ENCODE assay signal across 8 cellular contexts in genomic region chr15:24955549-24955929, GRCh38. TPM values are rescaled to one million over a fixed set of nuclear protein-coding genes. Genes with fewer than 3 reads are reported as not detected.
DNase-seq lines count a peak whose midpoint lies in the region; ATAC-seq and TF ChIP-seq lines count a peak whose summit lies in the region.

No MANE protein-coding gene starts in this region.

- H3K4me1 Mint-ChIP-seq in CD8-positive, alpha-beta T cell (ENCODE audit: low read depth) = peaks cover 25% of the 10 kb centered on the region
- H3K4me1 Mint-ChIP-seq in stimulated activated naive CD8-positive, alpha-beta T cell treated with anti-CD3 and anti-CD28 coated beads, Interleukin-15, amount 100 ng/mL, for 72 hours = peaks cover 1% of the 10 kb centered on the region

- peak overlapping the region; percentile 94 for H3K4me3 Mint-ChIP-seq in CD8-positive, alpha-beta T cell
- peak overlapping the region; percentile 87 to 90 for H3K4me3 Mint-ChIP-seq in stimulated activated naive CD8-positive, alpha-beta T cell treated with anti-CD3 and anti-CD28 coated beads, Interleukin-15, amount 100 ng/mL, for 72 hours

- H3K4me1 ChIP-seq in CD8-positive, alpha-beta T cell (ENCODE audit: insufficient read depth, low read length) = peaks cover 14% of the 10 kb centered on the region
- no peaks in the 10 kb centered on the region for H3K4me1 ChIP-seq in left lung

- TF ChIP-seq CTCF in CD8-positive, alpha-beta T cell (IDR thresholded peaks at IDR 0.05) = no peak
- no peak for TF ChIP-seq CTCF in brain microvascular endothelial cell (IDR thresholded peaks at IDR 0.05; ENCODE audit: low read depth, low read length, missing control alignments)
- no peak for TF ChIP-seq CTCF in left lung (IDR thresholded peaks at IDR 0.05)

- DNase-seq in CD8-positive, alpha-beta T cell = peak in 6 of 7 experiments; percentile 0 to 65 (median 18)
- peak; percentile 1 for DNase-seq in T follicular helper cell (ENCODE audit: low read depth)
- DNase-seq in brain microvascular endothelial cell = no peak
- DNase-seq in left lung = peak; percentile 32 to 77
- peak in 1 of 2 donors; percentile 22 for DNase-seq in stimulated activated naive CD8-positive, alpha-beta T cell treated with anti-CD3 and anti-CD28 coated beads, Interleukin-15, amount 100 ng/mL, for 72 hours
- DNase-seq in effector CD4-positive, alpha-beta T cell = no peak

- CTCF ChIA-PET in CD8-positive, alpha-beta T cell (lab: Charles Lee) = no interaction called here

- H3K27me3 Mint-ChIP-seq in CD8-positive, alpha-beta T cell (ENCODE audit: low read depth) = no peaks in the 10 kb centered on the region
- H3K27me3 Mint-ChIP-seq in stimulated activated naive CD8-positive, alpha-beta T cell treated with anti-CD3 and anti-CD28 coated beads, Interleukin-15, amount 100 ng/mL, for 72 hours = no peaks in the 10 kb centered on the region

- peaks cover 5% of the 10 kb centered on the region for H3K9me3 ChIP-seq in CD8-positive, alpha-beta T cell (ENCODE audit: low read length)
- peaks cover 0 to 16% of the 10 kb centered on the region in 2 donors for H3K9me3 ChIP-seq in left lung

- H3K9me3 Mint-ChIP-seq in CD8-positive, alpha-beta T cell = peaks cover 5% of the 10 kb centered on the region
- H3K9me3 Mint-ChIP-seq in stimulated activated naive CD8-positive, alpha-beta T cell treated with anti-CD3 and anti-CD28 coated beads, Interleukin-15, amount 100 ng/mL, for 72 hours = no peaks in the 10 kb centered on the region

- H3K27ac ChIP-seq in CD8-positive, alpha-beta T cell (ENCODE audit: low read depth, low read length) = peak overlapping the region; percentile 89
- H3K27ac ChIP-seq in brain microvascular endothelial cell = peak overlapping the region; percentile 91
- peak overlapping the region; percentile 83 to 86 for H3K27ac ChIP-seq in left lung

- peak overlapping the region; percentile 81 for H3K4me3 ChIP-seq in CD8-positive, alpha-beta T cell (ENCODE audit: low read depth, low read length)
- H3K4me3 ChIP-seq in brain microvascular endothelial cell (ENCODE audit: low read depth, low read length) (peak overlapping the region; percentile 89), left lung (peak overlapping the region; percentile 45 to 54)

- peaks cover 3% of the 10 kb centered on the region for H3K36me3 ChIP-seq in CD8-positive, alpha-beta T cell (ENCODE audit: insufficient read depth, low read length)
- H3K36me3 ChIP-seq in brain microvascular endothelial cell (replicated peaks) (no peaks in the 10 kb centered on the region), left lung (no peaks in the 10 kb centered on the region)

- peak overlapping the region; percentile 96 for H3K27ac Mint-ChIP-seq in CD8-positive, alpha-beta T cell
- peak overlapping the region; percentile 95 to 96 for H3K27ac Mint-ChIP-seq in stimulated activated naive CD8-positive, alpha-beta T cell treated with anti-CD3 and anti-CD28 coated beads, Interleukin-15, amount 100 ng/mL, for 72 hours

- POLR2A ChIA-PET in CD8-positive, alpha-beta T cell (lab: Charles Lee) = interaction anchor here (0.7 to 1.4 kb wide), 3 partner anchors 42 to 484 kb away, joined by 3 to 8 read pairs (median 3); no protein-coding TSS in a partner anchor

- no peaks in the 10 kb centered on the region for H3K27me3 ChIP-seq in CD8-positive, alpha-beta T cell (ENCODE audit: insufficient read depth, low read length)
- H3K27me3 ChIP-seq in brain microvascular endothelial cell (replicated peaks) = no peaks in the 10 kb centered on the region
- H3K27me3 ChIP-seq in left lung = peaks cover 0 to 16% of the 10 kb centered on the region in 2 donors

- intact Hi-C loops in CD8-positive, alpha-beta T cell (cut with DNase I, micrococcal nuclease) = loop anchor here (2.0 to 10.0 kb wide), 4 partner anchors 183 to 1129 kb away; partner anchors contain the start of gene UBE3A (in 2 of the 2)
- intact Hi-C loops in left lung (cut with DNase I) = no loop called here

- H3K36me3 Mint-ChIP-seq in CD8-positive, alpha-beta T cell = peaks cover 32% of the 10 kb centered on the region

- peak; percentile 3 for ATAC-seq in CD8-positive, alpha-beta T cell
- ATAC-seq in left lung = peak; percentile 36
- peak; percentile 6 for ATAC-seq in stimulated activated naive CD8-positive, alpha-beta T cell treated with anti-CD3 and anti-CD28 coated beads, Interleukin-15, amount 100 ng/mL, for 72 hours
- no peak for ATAC-seq in HG02571 (IDR thresholded peaks at IDR 0.05; ENCODE audit: unreplicated experiment)
- no peak for ATAC-seq in HG02623 (IDR thresholded peaks at IDR 0.05; ENCODE audit: unreplicated experiment)

- in situ Hi-C loops in brain microvascular endothelial cell (cut with HindIII; ENCODE audit: low pct_ligation_motif_present, low sequenced_read_pairs) = no loop called here

RNA-seq across cellular contexts. Expression of gene SNRPN, which starts 0.8 kb away (rescaled TPM):
- 10 to 100 TPM; 81.0 to 84.4 TPM for total RNA-seq in CD8-positive, alpha-beta T cell
- 100 to 1,000 TPM in 1 of 2 donors, 10 to 100 TPM in 1; 67.4 to 100 TPM for total RNA-seq in left lung

RNA-seq across cellular contexts. Expression of gene SNURF, which starts 0.8 kb away (rescaled TPM):
- 10 to 100 TPM; 38.4 to 43.1 TPM for total RNA-seq in CD8-positive, alpha-beta T cell
- 10 to 100 TPM in 1 of 2 donors, 1 to 10 TPM in 1; 6.6 to 11.5 TPM for total RNA-seq in left lung

Comparison
In these comparisons a context has a peak if more than half of its experiments do, and no peak if none do; other contexts are left out.
1. ATAC-seq: peak in CD8-positive, alpha-beta T cell (single experiment), left lung (single experiment) and stimulated activated naive CD8-positive, alpha-beta T cell treated with anti-CD3 and anti-CD28 coated beads, Interleukin-15, amount 100 ng/mL, for 72 hours (single experiment); none in HG02571 (single experiment) and HG02623 (single experiment).
2. DNase-seq: peak in CD8-positive, alpha-beta T cell (6 of 7), T follicular helper cell (single experiment) and left lung (2 of 2); none in brain microvascular endothelial cell (single experiment) and effector CD4-positive, alpha-beta T cell (single experiment).
3. intact Hi-C loops: an anchor here in CD8-positive, alpha-beta T cell (2.0 to 10.0 kb wide); none called in left lung.
4. Peak in every context shown above with its lines, with median percentiles within 50 percentile points of each other: H3K27ac ChIP-seq and H3K4me3 ChIP-seq.